ENCODE assay signal across 8 cellular contexts in genomic region chr11:2298795-2299747, GRCh38. TPM values are rescaled to one million over a fixed set of nuclear protein-coding genes. Genes with fewer than 3 reads are reported as not detected.
DNase-seq lines count a peak whose midpoint lies in the region; ATAC-seq and TF ChIP-seq lines count a peak whose summit lies in the region.

No MANE protein-coding gene starts in this region.

- no peak for ATAC-seq in activated T-helper 17 cell treated with anti-CD3 and anti-CD28 coated beads, Interleukin-2, amount 50 U/mL, for 72 hours (replicated peaks)
- ATAC-seq in GM18505 (IDR thresholded peaks at IDR 0.05; ENCODE audit: unreplicated experiment) (no peak), GM18861 (IDR thresholded peaks at IDR 0.05; ENCODE audit: unreplicated experiment) (no peak), HG02884 (IDR thresholded peaks at IDR 0.05; ENCODE audit: unreplicated experiment) (no peak)

- no peaks in the 10 kb centered on the region for H3K27me3 Mint-ChIP-seq in activated T-helper 17 cell treated with anti-CD3 and anti-CD28 coated beads, Interleukin-2, amount 50 U/mL, for 72 hours

- no peaks in the 10 kb centered on the region for H3K36me3 Mint-ChIP-seq in activated T-helper 17 cell treated with anti-CD3 and anti-CD28 coated beads, Interleukin-2, amount 50 U/mL, for 72 hours (ENCODE audit: low read depth)

- TF ChIP-seq POLR2A in GM18505 (IDR thresholded peaks at IDR 0.05; ENCODE audit: borderline replicate concordance, extremely low read depth, insufficient read depth, insufficient read length), result no peak

- peaks cover 16% of the 10 kb centered on the region for H3K4me1 Mint-ChIP-seq in activated T-helper 17 cell treated with anti-CD3 and anti-CD28 coated beads, Interleukin-2, amount 50 U/mL, for 72 hours

- DNase-seq in COR-L47 (lab: John Stamatoyannopoulos, UW) (peak; percentile 92), HuH-7.5 (ENCODE audit: low spot score) (peak; percentile 51), left kidney (ENCODE audit: low read depth, low spot score) (peak; percentile 77), NOMO-1 (lab: John Stamatoyannopoulos, UW; ENCODE audit: unreplicated experiment in 2 of 2) (no peak)

- H3K9me3 Mint-ChIP-seq in activated T-helper 17 cell treated with anti-CD3 and anti-CD28 coated beads, Interleukin-2, amount 50 U/mL, for 72 hours, result no peaks in the 10 kb centered on the region

- peak overlapping the region; percentile 58 for H3K27ac Mint-ChIP-seq in activated T-helper 17 cell treated with anti-CD3 and anti-CD28 coated beads, Interleukin-2, amount 50 U/mL, for 72 hours

- peak overlapping the region; percentile 48 for H3K4me3 Mint-ChIP-seq in activated T-helper 17 cell treated with anti-CD3 and anti-CD28 coated beads, Interleukin-2, amount 50 U/mL, for 72 hours

RNA-seq across cellular contexts. Expression of gene C11orf21, which starts 2.6 kb away (rescaled TPM):
- 10 to 100 TPM in 1 of 2 donors, 1 to 10 TPM in 1; 8.4 to 24.6 TPM for total RNA-seq in activated T-helper 17 cell treated with anti-CD3 and anti-CD28 coated beads, Interleukin-2, amount 50 U/mL, for 72 hours

RNA-seq across cellular contexts. Expression of gene TSPAN32, which starts 2.7 kb away (rescaled TPM):
- total RNA-seq in activated T-helper 17 cell treated with anti-CD3 and anti-CD28 coated beads, Interleukin-2, amount 50 U/mL, for 72 hours, result 10 to 100 TPM in 1 of 2 donors, 1 to 10 TPM in 1; 8.1 to 14.8 TPM

RNA-seq across cellular contexts. Expression of gene ASCL2, which starts 28.7 kb away (rescaled TPM):
- total RNA-seq in activated T-helper 17 cell treated with anti-CD3 and anti-CD28 coated beads, Interleukin-2, amount 50 U/mL, for 72 hours, result 1 to 10 TPM; 1.2 to 5.1 TPM

Comparison
In these comparisons a context has a peak if more than half of its experiments do, and no peak if none do; other contexts are left out.
1. DNase-seq: peak in COR-L47 (single experiment), HuH-7.5 (single experiment) and left kidney (single experiment); none in NOMO-1 (0 of 2).